1 cellular context compared by ENCODE assay signal in genomic region chr11:6603287-6604080, GRCh38.
TF ChIP-seq lines count a peak whose summit lies in the region.

Gene ILK, plus strand, starts transcription at chr11:6603774. Its CDS starts 498 bp downstream, at chr11:6604272.
Gene RRP8, minus strand, starts transcription at chr11:6603616. Its CDS starts 114 bp downstream, at chr11:6603502.

TF ChIP-seq in HepG2, 621 proteins besides CTCF, POLR2A, EP300 and RAD21 (continued from another document and continues in another):
- TF ChIP-seq LRRFIP1 (CRISPR knock-in tag; conservative IDR thresholded peaks at IDR 0.05): no peak
- peak; percentile 62 for TF ChIP-seq MEF2D (CRISPR knock-in tag; IDR thresholded peaks at IDR 0.05)
- 0 out of 2 replicates have a peak, but pooled peaks have one; percentile 16 for TF ChIP-seq ZNF143 (CRISPR knock-in tag; IDR thresholded peaks at IDR 0.05)
- TF ChIP-seq RBFOX2 (IDR thresholded peaks at IDR 0.05; ENCODE audit: low read depth, low read length): peak; percentile 88
- no peak for TF ChIP-seq SP1 (IDR thresholded peaks at IDR 0.05)
- TF ChIP-seq SP1 (CRISPR knock-in tag; IDR thresholded peaks at IDR 0.05): peak; percentile 86
- TF ChIP-seq CBX2 (IDR thresholded peaks at IDR 0.05; ENCODE audit: low read depth, low read length): no peak
- no peak for TF ChIP-seq CBX2 (CRISPR knock-in tag; IDR thresholded peaks at IDR 0.05; ENCODE audit: low read depth)
- no peak for TF ChIP-seq MAFF (IDR thresholded peaks at IDR 0.05; ENCODE audit: low read depth, low read length)
- TF ChIP-seq TRIM22 (IDR thresholded peaks at IDR 0.05): no peak
- peak; percentile 57; the same call in 1 of the 2 replicates for TF ChIP-seq ZBTB34 (CRISPR knock-in tag; IDR thresholded peaks at IDR 0.05)
- TF ChIP-seq ZBTB38 (CRISPR knock-in tag; IDR thresholded peaks at IDR 0.05): peak; percentile 86
- peak; percentile 63; the same call in 1 of the 2 replicates for TF ChIP-seq ZFP91 (CRISPR knock-in tag; IDR thresholded peaks at IDR 0.05; ENCODE audit: borderline replicate concordance)
- TF ChIP-seq NFIC (IDR thresholded peaks at IDR 0.05; ENCODE audit: low read length): no peak
- TF ChIP-seq LBX2 (CRISPR knock-in tag; IDR thresholded peaks at IDR 0.05; ENCODE audit: borderline replicate concordance): 0 out of 2 replicates have a peak, but pooled peaks have one; percentile 57
- TF ChIP-seq PHF20 (CRISPR knock-in tag; IDR thresholded peaks at IDR 0.05): peak; percentile 92
- TF ChIP-seq ARID5B (CRISPR knock-in tag; IDR thresholded peaks at IDR 0.05): peak; percentile 66
- TF ChIP-seq ZNF781 (CRISPR knock-in tag; IDR thresholded peaks at IDR 0.05; ENCODE audit: borderline replicate concordance, not compliant biosample characterization): peak; percentile 77
- no peak for TF ChIP-seq NPAS2 (CRISPR knock-in tag; IDR thresholded peaks at IDR 0.05; ENCODE audit: borderline replicate concordance)
- no peak for TF ChIP-seq NFRKB (IDR thresholded peaks at IDR 0.05)
- TF ChIP-seq PAWR (CRISPR knock-in tag; IDR thresholded peaks at IDR 0.05; ENCODE audit: borderline replicate concordance): no peak
- TF ChIP-seq PCBP1 (IDR thresholded peaks at IDR 0.05; ENCODE audit: borderline replicate concordance, low read depth, low read length): peak; percentile 93; the same call in 1 of the 2 replicates
- TF ChIP-seq DMTF1 (CRISPR knock-in tag; IDR thresholded peaks at IDR 0.05): no peak
- no peak for TF ChIP-seq JUNB (CRISPR knock-in tag; IDR thresholded peaks at IDR 0.05; ENCODE audit: borderline replicate concordance)
- TF ChIP-seq ZFP36L2 (CRISPR knock-in tag; IDR thresholded peaks at IDR 0.05): no peak
- TF ChIP-seq ZNF816 (CRISPR knock-in tag; IDR thresholded peaks at IDR 0.05; ENCODE audit: borderline replicate concordance): peak; percentile 86; the same call in 1 of the 2 replicates
- no peak for TF ChIP-seq CEBPZ (IDR thresholded peaks at IDR 0.05; ENCODE audit: low read length)
- TF ChIP-seq ZNF839 (CRISPR knock-in tag; IDR thresholded peaks at IDR 0.05; ENCODE audit: borderline replicate concordance): peak; percentile 82; the same call in 1 of the 2 replicates
- peak; percentile 97; the same call in 1 of the 2 replicates for TF ChIP-seq ZNF333 (CRISPR knock-in tag; IDR thresholded peaks at IDR 0.05; ENCODE audit: borderline replicate concordance)
- TF ChIP-seq ZNF589 (CRISPR knock-in tag; conservative IDR thresholded peaks at IDR 0.05): no peak
- peak; percentile 62; the same call in 1 of the 2 replicates for TF ChIP-seq CHCHD3 (CRISPR knock-in tag; IDR thresholded peaks at IDR 0.05)
- peak; percentile 53; the same call in 1 of the 2 replicates for TF ChIP-seq NKX3-1 (CRISPR knock-in tag; IDR thresholded peaks at IDR 0.05)
- TF ChIP-seq HNF4A (CRISPR knock-in tag; IDR thresholded peaks at IDR 0.05): no peak
